Comparison of ENCODE assay signal across 34 cellular contexts in genomic region chr1:2904191-2904590, GRCh38.
"Had no signal": no experiment of that assay in that cellular context is flagged by ENCODE, and none has a peak within 500 bp of the region (broad histone marks: within the 10 kb centered on the region; RNA-seq: fewer than 3 reads in every experiment).

No MANE protein-coding gene starts in this region.

- H3K4me2 ChIP-seq: KMS-11 had no signal

- H3K9me3 ChIP-seq: MG63 had no signal

- H3K4me3 ChIP-seq: MG63 had no signal

- H3K27ac ChIP-seq: KMS-11 had no signal

- H3K9ac ChIP-seq: KMS-11 had no signal

- H3K36me3 ChIP-seq: MG63 had no signal

- DNase-seq: Karpas-422, Kasumi-1, KG1, MG63, MM.1S, MV-4-11, NCI-H1048, NCI-H1092, NCI-H1092 treated with DMSO at 0.1 percent for 48 hours, NCI-H1105, NCI-H1105 treated with DMSO at 0.1 percent for 48 hours, NCI-H1417, NCI-H1417 treated with DMSO at 0.1 percent for 48 hours, NCI-H1436, NCI-H1436 treated with DMSO at 0.1 percent for 48 hours, NCI-H146, NCI-H1694, NCI-H1694 treated with DMSO at 0.1 percent for 48 hours, NCI-H187, NCI-H187 treated with DMSO at 0.1 percent for 48 hours, NCI-H1930, NCI-H2029, NCI-H2029 treated with DMSO at 0.1 percent for 48 hours, NCI-H2081, NCI-H2081 treated with DMSO at 0.1 percent for 48 hours, NCI-H2107, NCI-H2171, NCI-H2171 treated with DMSO at 0.1 percent for 48 hours, NCI-H2227 treated with DMSO at 0.1 percent for 48 hours, NCI-H226, NCI-H345, NCI-H446, NCI-H446 treated with DMSO at 0.1 percent for 48 hours had no signal
